15 cellular contexts compared by ENCODE assay signal in genomic region chr21:40471103-40471502, GRCh38.
"Had no signal": no experiment of that assay in that cellular context is flagged by ENCODE, and none has a peak within 500 bp of the region (broad histone marks: within the 10 kb centered on the region; RNA-seq: fewer than 3 reads in every experiment).

No MANE protein-coding gene starts in this region.

- H3K27me3 ChIP-seq: esophagus muscularis mucosa, sigmoid colon, tibial nerve had no signal

- H3K4me1 Mint-ChIP-seq: memory B cell; natural killer cell; stimulated activated naive B cell treated with anti-CD40 and anti-IgM and Interleukin-4, amounts not matched to agents 10 μg/mL and 1 μg/mL and 100 μg/mL, for 72 hours had no signal

- H3K27ac ChIP-seq: esophagus muscularis mucosa, psoas muscle, sigmoid colon, tibial nerve had no signal

- DNase-seq: activated CD4-positive, alpha-beta memory T cell treated with anti-CD3 and anti-CD28 coated beads for 36 hours; activated gamma-delta T cell; activated T-cell treated with anti-CD3 and anti-CD28 coated beads, Interleukin-2, amount 50 U/mL, for 4 hours; amygdala; left colon; natural killer cell; occipital lobe; psoas muscle; sigmoid colon; stimulated activated CD4-positive, alpha-beta T cell treated with anti-CD3 and anti-CD28 coated beads, Interleukin-2, amount 100 ng/mL, for 24 hours; stimulated activated naive B cell treated with anti-CD40 and anti-IgM and Interleukin-4, amounts not matched to agents 10 μg/mL and 1 μg/mL and 100 μg/mL, for 72 hours had no signal

- ATAC-seq: activated T-cell treated with anti-CD3 and anti-CD28 coated beads, Interleukin-2, amount 50 U/mL, for 4 hours; left colon; natural killer cell; psoas muscle; stimulated activated naive B cell treated with anti-CD40 and anti-IgM and Interleukin-4, amounts not matched to agents 10 μg/mL and 1 μg/mL and 100 μg/mL, for 72 hours had no signal

- H3K9me3 Mint-ChIP-seq: activated T-cell treated with anti-CD3 and anti-CD28 coated beads, Interleukin-2, amount 50 U/mL, for 4 hours; memory B cell; natural killer cell; stimulated activated naive B cell treated with anti-CD40 and anti-IgM and Interleukin-4, amounts not matched to agents 10 μg/mL and 1 μg/mL and 100 μg/mL, for 72 hours had no signal

- H3K36me3 ChIP-seq: esophagus muscularis mucosa, sigmoid colon, tibial nerve had no signal

- H3K4me3 ChIP-seq: esophagus muscularis mucosa, psoas muscle, sigmoid colon, tibial nerve had no signal

- H3K27me3 Mint-ChIP-seq: activated CD4-positive, alpha-beta memory T cell treated with anti-CD3 and anti-CD28 coated beads for 36 hours; memory B cell; stimulated activated naive B cell treated with anti-CD40 and anti-IgM and Interleukin-4, amounts not matched to agents 10 μg/mL and 1 μg/mL and 100 μg/mL, for 72 hours had no signal

- H3K27ac Mint-ChIP-seq: activated CD4-positive, alpha-beta memory T cell treated with anti-CD3 and anti-CD28 coated beads for 36 hours; activated naive CD8-positive, alpha-beta T cell; memory B cell; natural killer cell; stimulated activated naive B cell treated with anti-CD40 and anti-IgM and Interleukin-4, amounts not matched to agents 10 μg/mL and 1 μg/mL and 100 μg/mL, for 72 hours had no signal

- H3K36me3 Mint-ChIP-seq: activated CD4-positive, alpha-beta memory T cell treated with anti-CD3 and anti-CD28 coated beads for 36 hours; activated naive CD8-positive, alpha-beta T cell; memory B cell; natural killer cell; stimulated activated naive B cell treated with anti-CD40 and anti-IgM and Interleukin-4, amounts not matched to agents 10 μg/mL and 1 μg/mL and 100 μg/mL, for 72 hours had no signal

- H3K9me3 ChIP-seq: esophagus muscularis mucosa, psoas muscle, sigmoid colon, tibial nerve had no signal

- H3K4me1 ChIP-seq: esophagus muscularis mucosa, psoas muscle, sigmoid colon, tibial nerve had no signal

- H3K4me3 Mint-ChIP-seq: activated CD4-positive, alpha-beta memory T cell treated with anti-CD3 and anti-CD28 coated beads for 36 hours; activated naive CD8-positive, alpha-beta T cell; activated T-cell treated with anti-CD3 and anti-CD28 coated beads, Interleukin-2, amount 50 U/mL, for 4 hours; memory B cell; natural killer cell; stimulated activated naive B cell treated with anti-CD40 and anti-IgM and Interleukin-4, amounts not matched to agents 10 μg/mL and 1 μg/mL and 100 μg/mL, for 72 hours had no signal
